Comparison of ENCODE assay signal across 8 cellular contexts in the genomic region with DNA sequence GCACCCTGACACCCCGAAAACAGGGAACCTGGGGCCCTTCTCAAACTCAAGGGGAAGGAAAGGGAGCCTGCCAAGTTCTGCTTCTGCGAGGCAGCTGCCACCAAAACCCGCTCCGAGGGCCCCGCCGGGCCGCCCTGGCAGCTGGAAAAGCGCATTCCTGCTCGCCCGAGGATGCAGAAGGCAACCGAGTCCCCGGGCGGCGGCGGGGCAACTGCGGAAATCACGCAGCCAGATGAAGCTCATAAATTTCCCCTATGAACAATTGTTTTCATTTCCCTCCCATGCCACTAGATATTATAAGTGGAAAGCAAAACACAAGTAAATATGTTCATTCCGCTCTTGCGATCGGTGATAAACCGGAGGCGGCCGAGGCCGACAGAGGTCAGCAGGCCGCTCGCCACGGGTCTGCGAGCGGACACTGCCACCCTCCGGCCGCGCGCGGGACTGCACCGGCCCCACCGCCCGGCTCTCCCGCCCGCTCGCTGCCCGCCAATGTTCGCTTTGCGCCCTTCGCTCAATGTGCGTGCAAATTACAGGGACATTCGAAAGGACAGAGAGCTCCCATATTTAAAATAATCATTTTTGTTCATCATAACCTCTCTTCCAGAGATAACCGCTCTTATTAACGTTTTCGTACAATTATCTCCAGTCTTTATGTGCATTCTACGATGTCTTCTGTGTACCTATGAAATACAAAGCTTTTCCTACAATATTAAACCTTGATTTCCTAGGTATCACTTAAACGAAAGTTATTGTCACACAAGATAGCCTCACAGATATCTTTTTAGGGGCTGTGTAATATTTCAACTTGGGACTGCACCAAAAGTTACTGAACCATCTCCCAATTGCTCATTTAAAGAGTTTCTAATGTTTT.
DNase-seq lines count a peak whose midpoint lies in the region; ATAC-seq, FAIRE-seq and TF ChIP-seq lines count a peak whose summit lies in the region.

No MANE protein-coding gene starts in this region.

- H4K20me1 ChIP-seq in astrocyte (ENCODE audit: insufficient read depth, low read length) = no peaks in the 10 kb centered on the region

- H2AFZ ChIP-seq in astrocyte (ENCODE audit: low read depth, low read length) = peak overlapping the region; percentile 55

- peaks cover 3% of the 10 kb centered on the region for H3K27me3 ChIP-seq in astrocyte (ENCODE audit: insufficient read depth, low read length)
- H3K27me3 ChIP-seq in iPS-15b (ENCODE audit: control insufficient read depth, insufficient read depth, low read length) = peaks cover 25% of the 10 kb centered on the region
- H3K27me3 ChIP-seq in skeletal muscle tissue (ENCODE audit: control insufficient read depth in 3 of 3, insufficient read depth in 3 of 3, low read length in 3 of 3) = peaks cover 9 to 16% (median 11%) of the 10 kb centered on the region in 3 donors

- no peak overlapping the region for H3K4me3 ChIP-seq in astrocyte (ENCODE audit: insufficient read depth, low read depth, low read length)
- peak overlapping the region; percentile 55 for H3K4me3 ChIP-seq in iPS-15b (ENCODE audit: low read depth, low read length)
- H3K4me3 ChIP-seq in skeletal muscle tissue (ENCODE audit: low read length in 3 of 3) = peak overlapping the region; percentile 30 to 52 (median 46)

- H3K27me3 Mint-ChIP-seq in astrocyte (ENCODE audit: low read depth, unreplicated experiment) = peaks cover 34% of the 10 kb centered on the region

- H3K27ac ChIP-seq in astrocyte (ENCODE audit: low read depth, low read length) (no peak overlapping the region), skeletal muscle tissue (ENCODE audit: low read depth, low read length) (no peak overlapping the region)

- H3K27ac Mint-ChIP-seq in astrocyte (ENCODE audit: unreplicated experiment) = no peak overlapping the region

- DNase-seq in SKM-1 treated with dmso at 0.1 percent for 144 hours (lab: John Stamatoyannopoulos, UW; ENCODE audit: unreplicated experiment) = peak; percentile 31
- no peak for DNase-seq in SKM-1 (lab: John Stamatoyannopoulos, UW; ENCODE audit: unreplicated experiment)
- DNase-seq in HT1080 (ENCODE audit: low read depth) = peak; percentile 36
- DNase-seq in T-helper 2 cell = peak in 4 of 5 experiments; percentile 22 to 47 (median 36)
- peak; percentile 1 for DNase-seq in astrocyte (ENCODE audit: low read depth)

- no peak for FAIRE-seq in astrocyte (lab: Jason Lieb, UNC)

- ATAC-seq in GM21528 (IDR thresholded peaks at IDR 0.05; ENCODE audit: low FRiP score, unreplicated experiment) = no peak

- H3K4me1 ChIP-seq in astrocyte (ENCODE audit: insufficient read depth, low read length) = no peaks in the 10 kb centered on the region
- H3K4me1 ChIP-seq in iPS-15b (ENCODE audit: control insufficient read depth, insufficient read depth, low read length) = no peaks in the 10 kb centered on the region
- peaks cover 0 to 4% (median 0%) of the 10 kb centered on the region in 3 donors for H3K4me1 ChIP-seq in skeletal muscle tissue (ENCODE audit: control insufficient read depth in 3 of 3, insufficient read depth in 3 of 3, low read length in 3 of 3)

- H3K36me3 ChIP-seq in astrocyte (ENCODE audit: insufficient read depth, low read length) = no peaks in the 10 kb centered on the region
- H3K36me3 ChIP-seq in iPS-15b (ENCODE audit: control insufficient read depth, insufficient read depth, low read length) = no peaks in the 10 kb centered on the region
- H3K36me3 ChIP-seq in skeletal muscle tissue (ENCODE audit: control insufficient read depth in 3 of 3, insufficient read depth in 3 of 3, low read length in 3 of 3) = no peaks in the 10 kb centered on the region

- peak overlapping the region; percentile 80 for H3K4me2 ChIP-seq in astrocyte (ENCODE audit: low read length)

- H3K4me1 Mint-ChIP-seq in astrocyte (ENCODE audit: low read depth, unreplicated experiment) = no peaks in the 10 kb centered on the region

- peak; percentile 77 for TF ChIP-seq CTCF in astrocyte (IDR thresholded peaks at IDR 0.05; ENCODE audit: insufficient read depth, low read depth, low read length)

- H3K9me3 Mint-ChIP-seq in astrocyte (ENCODE audit: unreplicated experiment) = peaks cover 1% of the 10 kb centered on the region

- H3K9me3 ChIP-seq in astrocyte (ENCODE audit: insufficient read depth, low read depth, low read length) = no peaks in the 10 kb centered on the region
- H3K9me3 ChIP-seq in iPS-15b (ENCODE audit: control insufficient read depth, insufficient read depth, low read length) = no peaks in the 10 kb centered on the region
- H3K9me3 ChIP-seq in skeletal muscle tissue (ENCODE audit: control insufficient read depth in 3 of 3, low read length in 3 of 3) = no peaks in the 10 kb centered on the region

- no peaks in the 10 kb centered on the region for H3K79me2 ChIP-seq in astrocyte (ENCODE audit: insufficient read depth, low read length)

- H3K9ac ChIP-seq in astrocyte (ENCODE audit: low read length) = no peak overlapping the region
- H3K9ac ChIP-seq in iPS-15b (ENCODE audit: low read depth, low read length) = no peak overlapping the region
- H3K9ac ChIP-seq in skeletal muscle tissue (ENCODE audit: low read depth in 1 of 3, low read length in 3 of 3) = peak overlapping the region in 1 of 3 donors; percentile 25

- no peaks in the 10 kb centered on the region for H3K36me3 Mint-ChIP-seq in astrocyte (ENCODE audit: low read depth, unreplicated experiment)

- H3K4me3 Mint-ChIP-seq in astrocyte (ENCODE audit: unreplicated experiment) = peak overlapping the region; percentile 79
